16 cellular contexts compared by ENCODE assay signal in the genomic region with DNA sequence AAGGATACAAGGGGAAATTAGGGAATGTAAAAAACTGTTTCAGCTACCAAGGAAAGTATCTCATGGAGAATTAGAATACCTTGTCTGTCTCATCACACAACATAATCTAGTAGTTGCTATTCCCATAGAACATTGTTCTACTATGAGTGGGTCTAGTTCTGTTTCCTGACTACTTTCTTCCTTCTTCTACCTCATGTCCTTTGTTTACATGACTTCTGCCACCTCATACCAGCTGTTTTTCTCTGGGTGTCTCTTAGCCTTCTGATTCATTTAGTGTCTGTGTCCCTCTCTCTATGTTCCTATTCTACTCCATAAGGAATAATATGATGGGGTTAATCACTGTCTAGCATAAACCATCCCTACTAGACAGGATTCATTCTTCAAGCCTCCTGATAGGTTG.
DNase-seq lines count a peak whose midpoint lies in the region; ATAC-seq, FAIRE-seq and TF ChIP-seq lines count a peak whose summit lies in the region.
"Had no signal": no experiment of that assay in that cellular context is flagged by ENCODE, and none has a peak within 500 bp of the region (broad histone marks: within the 10 kb centered on the region; RNA-seq: fewer than 3 reads in every experiment).

No MANE protein-coding gene starts in this region.

- no peak overlapping the region for H2BK15ac ChIP-seq in mesenchymal stem cell (ENCODE audit: low read depth, poor library complexity, severe bottlenecking)

- H3K79me1 ChIP-seq in mesenchymal stem cell (replicated peaks; ENCODE audit: low read length, poor library complexity, severe bottlenecking), result no peaks in the 10 kb centered on the region

- no peak overlapping the region for H3K18ac ChIP-seq in mesenchymal stem cell (ENCODE audit: low read depth in 1 of 2, low read length in 2 of 2)

- H2BK5ac ChIP-seq in mesenchymal stem cell (ENCODE audit: low read depth, low read length, poor library complexity, severe bottlenecking), result no peak overlapping the region

- H3K27me3 ChIP-seq in bronchial epithelial cell (ENCODE audit: control insufficient read depth, insufficient read depth, low read length), result no peaks in the 10 kb centered on the region
- H3K27me3 ChIP-seq in mesenchymal stem cell (ENCODE audit: control insufficient read depth in 1 of 2, insufficient read depth in 1 of 2, low read length in 2 of 2), result no peaks in the 10 kb centered on the region
- H3K27me3 ChIP-seq: BLaER1 treated with 17β-estradiol and CSF1 and Interleukin-3, amounts not matched to agents 10 nM and 100 nM had no signal

- no peak overlapping the region for H3K14ac ChIP-seq in mesenchymal stem cell (ENCODE audit: low read length in 2 of 2)

- no peak for ATAC-seq in HG03280 (IDR thresholded peaks at IDR 0.05; ENCODE audit: unreplicated experiment)
- ATAC-seq: GM23338 had no signal

- no peak overlapping the region for H3K9ac ChIP-seq in mesenchymal stem cell (ENCODE audit: low read length)
- H3K9ac ChIP-seq: BLaER1 treated with 17β-estradiol and CSF1 and Interleukin-3, amounts not matched to agents 10 nM and 100 nM had no signal

- no peak for FAIRE-seq in bronchial epithelial cell (lab: Jason Lieb, UNC)
- FAIRE-seq: G401.6, GM12891 had no signal

- H4K91ac ChIP-seq in mesenchymal stem cell (ENCODE audit: low read length), result no peak overlapping the region

- H2BK120ac ChIP-seq in mesenchymal stem cell (ENCODE audit: low read depth, low read length), result no peak overlapping the region

- H3K27ac ChIP-seq in mesenchymal stem cell (ENCODE audit: low read length, poor library complexity, severe bottlenecking), result no peak overlapping the region
- H3K27ac ChIP-seq: BLaER1 treated with 17β-estradiol and CSF1 and Interleukin-3, amounts not matched to agents 10 nM and 100 nM had no signal

- no peak overlapping the region for H4K8ac ChIP-seq in mesenchymal stem cell (ENCODE audit: low read length)

- no peak overlapping the region for H2AFZ ChIP-seq in mesenchymal stem cell (ENCODE audit: low read depth, low read length)
- H2AFZ ChIP-seq: GM23338 had no signal

- no peak overlapping the region for H3K4me2 ChIP-seq in mesenchymal stem cell (ENCODE audit: low read length, poor library complexity, severe bottlenecking)
- H3K4me2 ChIP-seq: BLaER1 treated with 17β-estradiol and CSF1 and Interleukin-3, amounts not matched to agents 10 nM and 100 nM; GM23338 had no signal

- H3K4me3 ChIP-seq in bronchial epithelial cell (ENCODE audit: low read depth, low read length) (no peak overlapping the region), mesenchymal stem cell (ENCODE audit: insufficient read depth in 1 of 2, low read depth in 1 of 2, low read length in 2 of 2) (no peak overlapping the region)
- H3K4me3 ChIP-seq: BLaER1 treated with 17β-estradiol and CSF1 and Interleukin-3, amounts not matched to agents 10 nM and 100 nM; GM23338 had no signal

- H3K36me3 ChIP-seq in bronchial epithelial cell (ENCODE audit: control insufficient read depth, insufficient read depth, low read length) (no peaks in the 10 kb centered on the region), mesenchymal stem cell (ENCODE audit: control insufficient read depth in 1 of 2, insufficient read depth in 2 of 2, low read depth in 1 of 2, low read length in 2 of 2) (no peaks in the 10 kb centered on the region)
- H3K36me3 ChIP-seq: BLaER1 treated with 17β-estradiol and CSF1 and Interleukin-3, amounts not matched to agents 10 nM and 100 nM had no signal

- no peak overlapping the region for H3K4ac ChIP-seq in mesenchymal stem cell (ENCODE audit: low read depth in 1 of 2, low read length in 2 of 2)

- no peak overlapping the region for H2BK12ac ChIP-seq in mesenchymal stem cell (ENCODE audit: low read length in 2 of 2)

- no peak overlapping the region for H2AK5ac ChIP-seq in mesenchymal stem cell (ENCODE audit: low read length, severe bottlenecking)

- TF ChIP-seq CTCF in bronchial epithelial cell (IDR thresholded peaks at IDR 0.05; ENCODE audit: insufficient read depth, low read length, severe bottlenecking), result no peak

- intact Hi-C loops in posterior vena cava (cut with DNase I), result no loop called here

- H3K23ac ChIP-seq in mesenchymal stem cell (ENCODE audit: low read length in 2 of 2), result no peak overlapping the region

- peak; percentile 0 for DNase-seq in ELR (ENCODE audit: low read depth)
- DNase-seq in RKO (ENCODE audit: low spot score), result peak; percentile 2
- DNase-seq in bronchial epithelial cell (ENCODE audit: low read depth), result peak; percentile 1
- DNase-seq in mesenchymal stem cell, result peak; percentile 77
- DNase-seq in posterior vena cava (ENCODE audit: low spot score), result no peak
- DNase-seq in activated CD8-positive, alpha-beta memory T cell treated with anti-CD3 and anti-CD28 coated beads for 24 hours, result no peak
- DNase-seq: 8988T; Calu3; CD4-positive, alpha-beta T cell; DMS 273 treated with DMSO at 0.1 percent for 48 hours; H7 had no signal

- H3K4me1 ChIP-seq in mesenchymal stem cell (ENCODE audit: control insufficient read depth, insufficient read depth, low read depth, low read length), result no peaks in the 10 kb centered on the region
- H3K4me1 ChIP-seq: BLaER1 treated with 17β-estradiol and CSF1 and Interleukin-3, amounts not matched to agents 10 nM and 100 nM had no signal

- no peaks in the 10 kb centered on the region for H3K9me3 ChIP-seq in mesenchymal stem cell (ENCODE audit: control insufficient read depth, low read length)
- H3K9me3 ChIP-seq: BLaER1 treated with 17β-estradiol and CSF1 and Interleukin-3, amounts not matched to agents 10 nM and 100 nM had no signal

Comparison
In these comparisons a context has a peak if more than half of its experiments do, and no peak if none do; other contexts are left out.
1. DNase-seq: peak in ELR (single experiment), RKO (single experiment), bronchial epithelial cell (single experiment) and mesenchymal stem cell (single experiment); none in posterior vena cava (single experiment) and activated CD8-positive, alpha-beta memory T cell treated with anti-CD3 and anti-CD28 coated beads for 24 hours (single experiment).